Comparison of ENCODE assay signal across 15 cellular contexts in genomic region chr1:117026361-117026760, GRCh38.
"Had no signal": no experiment of that assay in that cellular context is flagged by ENCODE, and none has a peak within 500 bp of the region (broad histone marks: within the 10 kb centered on the region; RNA-seq: fewer than 3 reads in every experiment).

No MANE protein-coding gene starts in this region.

- ATAC-seq: activated naive CD4-positive, alpha-beta T cell treated with anti-CD3 and anti-CD28 coated beads, Interleukin-2, amount 50 U/mL, for 72 hours had no signal

- H3K36me3 Mint-ChIP-seq: activated naive CD4-positive, alpha-beta T cell treated with anti-CD3 and anti-CD28 coated beads, Interleukin-2, amount 50 U/mL, for 72 hours had no signal

- H3K36me3 ChIP-seq: breast epithelium, colonic mucosa, thoracic aorta had no signal

- DNase-seq: activated CD4-positive, alpha-beta T cell treated with anti-CD3 and anti-CD28 coated beads, Interleukin-2, amount 50 U/mL, for 4 hours; activated CD4-positive, CD25-positive, alpha-beta regulatory T cell treated with anti-CD3 and anti-CD28 coated beads, Interleukin-2, amount 50 U/mL, for 72 hours; activated effector memory CD4-positive, alpha-beta T cell treated with anti-CD3 and anti-CD28 coated beads, Interleukin-2, amount 50 U/mL, for 16 hours; activated T-cell treated with anti-CD3 and anti-CD28 coated beads, Interleukin-2, amount 50 U/mL, for 1 hour; amygdala; colonic mucosa; effector CD8-positive, alpha-beta T cell; hypothalamus; small intestine; stomach had no signal

- H3K9me3 ChIP-seq: breast epithelium, colonic mucosa, stomach, thoracic aorta had no signal

- H3K27me3 ChIP-seq: breast epithelium, colonic mucosa, stomach had no signal

- H3K27ac Mint-ChIP-seq: activated naive CD4-positive, alpha-beta T cell treated with anti-CD3 and anti-CD28 coated beads, Interleukin-2, amount 50 U/mL, for 72 hours had no signal

- H3K4me3 ChIP-seq: breast epithelium, colonic mucosa, stomach, thoracic aorta had no signal

- H3K9me3 Mint-ChIP-seq: activated naive CD4-positive, alpha-beta T cell treated with anti-CD3 and anti-CD28 coated beads, Interleukin-2, amount 50 U/mL, for 72 hours; nephron had no signal

- H3K4me3 Mint-ChIP-seq: nephron had no signal

- H3K27ac ChIP-seq: colonic mucosa, epithelial cell of prostate, stomach, thoracic aorta had no signal

- H3K4me1 ChIP-seq: breast epithelium, colonic mucosa, stomach had no signal
